Comparison of ENCODE assay signal across 19 cellular contexts in the genomic region with DNA sequence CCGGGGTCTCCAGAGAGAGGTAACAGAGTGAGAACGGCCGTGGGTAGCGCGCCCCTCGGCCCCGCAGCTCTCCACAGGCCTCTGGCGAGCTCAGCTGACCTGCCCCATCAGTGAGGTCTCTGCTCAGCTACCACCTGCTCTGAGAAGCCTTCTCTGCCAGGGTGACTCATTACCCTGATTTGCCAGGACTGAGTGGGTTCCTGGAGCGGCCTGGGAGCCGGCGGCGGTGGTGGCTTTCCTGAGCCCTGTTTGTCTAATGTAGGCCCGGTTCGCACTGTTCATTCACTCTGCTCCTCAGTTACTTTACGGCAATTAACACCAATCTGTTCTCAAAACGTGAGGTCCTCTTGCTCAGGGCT.
DNase-seq lines count a peak whose midpoint lies in the region; ATAC-seq and TF ChIP-seq lines count a peak whose summit lies in the region.
"Had no signal": no experiment of that assay in that cellular context is flagged by ENCODE, and none has a peak within 500 bp of the region (broad histone marks: within the 10 kb centered on the region; RNA-seq: fewer than 3 reads in every experiment).

No MANE protein-coding gene starts in this region.

- H3K9ac ChIP-seq in MM.1S (ENCODE audit: low read length), result no peak overlapping the region
- H3K9ac ChIP-seq: BLaER1 treated with 17β-estradiol and CSF1 and Interleukin-3, amounts not matched to agents 10 nM and 100 nM; parathyroid adenoma had no signal

- ATAC-seq in CD4-positive, alpha-beta T cell (ENCODE audit: poor library complexity), result no peak
- ATAC-seq in GM21723 (IDR thresholded peaks at IDR 0.05; ENCODE audit: unreplicated experiment), result no peak
- ATAC-seq: activated naive CD4-positive, alpha-beta T cell treated with anti-CD3 and anti-CD28 coated beads, Interleukin-2, amount 50 U/mL, for 72 hours had no signal

- no peaks in the 10 kb centered on the region for H3K4me1 ChIP-seq in MM.1S (ENCODE audit: low read length)
- H3K4me1 ChIP-seq: parathyroid adenoma, SJSA1 had no signal

- no peaks in the 10 kb centered on the region for H4K20me1 ChIP-seq in MM.1S (ENCODE audit: insufficient read depth, low read length)

- no peaks in the 10 kb centered on the region for H3K9me2 ChIP-seq in MM.1S (replicated peaks; ENCODE audit: insufficient read depth, low read length)

- DNase-seq in AG04449 (ENCODE audit: low read depth, low spot score) (no peak), kidney epithelial cell (ENCODE audit: low read depth) (no peak), MM.1S (no peak), SHP77 (lab: John Stamatoyannopoulos, UW) (no peak)
- no peak for DNase-seq in CD4-positive, alpha-beta T cell
- no peak for DNase-seq in activated naive CD8-positive, alpha-beta T cell treated with anti-CD3 and anti-CD28 coated beads for 36 hours
- DNase-seq: activated CD4-positive, alpha-beta T cell treated with anti-CD3 and anti-CD28 coated beads for 48 hours; activated T-cell treated with anti-CD3 and anti-CD28 coated beads, Interleukin-2, amount 50 U/mL, for 1 hour; DMS 273 treated with DMSO at 0.1 percent for 48 hours; mammary epithelial cell; NCI-H1092; NCI-H2107; NCI-H524; substantia nigra had no signal

- H3K4me3 ChIP-seq in AG04449 (ENCODE audit: low read depth, low read length) (peak overlapping the region; percentile 25; the same call in 1 of the 2 replicates), kidney epithelial cell (ENCODE audit: low read depth, low read length) (peak overlapping the region; percentile 31), MM.1S (ENCODE audit: low read length) (no peak overlapping the region)
- H3K4me3 ChIP-seq: BLaER1 treated with 17β-estradiol and CSF1 and Interleukin-3, amounts not matched to agents 10 nM and 100 nM; SJSA1 had no signal

- no peak overlapping the region for H3K27ac ChIP-seq in CD4-positive, alpha-beta T cell (ENCODE audit: low read depth, low read length)
- H3K27ac ChIP-seq in MM.1S (ENCODE audit: low read length), result no peak overlapping the region
- H3K27ac ChIP-seq: BLaER1 treated with 17β-estradiol and CSF1 and Interleukin-3, amounts not matched to agents 10 nM and 100 nM; parathyroid adenoma; SJSA1 had no signal

- H3K79me2 ChIP-seq in MM.1S (ENCODE audit: low read length), result no peaks in the 10 kb centered on the region
- H3K79me2 ChIP-seq: parathyroid adenoma had no signal

- H3K27me3 ChIP-seq in CD4-positive, alpha-beta T cell (ENCODE audit: control insufficient read depth, insufficient read depth, low read length), result no peaks in the 10 kb centered on the region
- H3K27me3 ChIP-seq in kidney epithelial cell (ENCODE audit: control insufficient read depth, insufficient read depth, low read length) (no peaks in the 10 kb centered on the region), MM.1S (replicated peaks; ENCODE audit: insufficient read depth, low read length) (no peaks in the 10 kb centered on the region)
- H3K27me3 ChIP-seq: BLaER1 treated with 17β-estradiol and CSF1 and Interleukin-3, amounts not matched to agents 10 nM and 100 nM; SJSA1 had no signal

- H3K27me3 Mint-ChIP-seq in CD4-positive, alpha-beta T cell, result peaks cover 26% of the 10 kb centered on the region
- peaks cover 4% of the 10 kb centered on the region for H3K27me3 Mint-ChIP-seq in activated naive CD8-positive, alpha-beta T cell treated with anti-CD3 and anti-CD28 coated beads for 36 hours

- H3K4me2 ChIP-seq in MM.1S (ENCODE audit: low read depth, low read length), result no peak overlapping the region
- H3K4me2 ChIP-seq: BLaER1 treated with 17β-estradiol and CSF1 and Interleukin-3, amounts not matched to agents 10 nM and 100 nM had no signal

- H3K9me3 ChIP-seq in CD4-positive, alpha-beta T cell (ENCODE audit: control insufficient read depth, low read length), result no peaks in the 10 kb centered on the region
- H3K9me3 ChIP-seq in MM.1S (replicated peaks; ENCODE audit: insufficient read depth, low read length), result no peaks in the 10 kb centered on the region
- H3K9me3 ChIP-seq: SJSA1 had no signal

- H3K27ac Mint-ChIP-seq in CD4-positive, alpha-beta T cell, result no peak overlapping the region
- H3K27ac Mint-ChIP-seq in activated naive CD8-positive, alpha-beta T cell treated with anti-CD3 and anti-CD28 coated beads for 36 hours, result no peak overlapping the region
- H3K27ac Mint-ChIP-seq: activated naive CD4-positive, alpha-beta T cell treated with anti-CD3 and anti-CD28 coated beads, Interleukin-2, amount 50 U/mL, for 72 hours had no signal

- H3K4me3 Mint-ChIP-seq in CD4-positive, alpha-beta T cell, result peak overlapping the region; percentile 18
- H3K4me3 Mint-ChIP-seq in activated naive CD8-positive, alpha-beta T cell treated with anti-CD3 and anti-CD28 coated beads for 36 hours, result peak overlapping the region; percentile 3

- H3K9me3 Mint-ChIP-seq in CD4-positive, alpha-beta T cell, result peaks cover 6% of the 10 kb centered on the region
- peaks cover 2% of the 10 kb centered on the region for H3K9me3 Mint-ChIP-seq in activated naive CD8-positive, alpha-beta T cell treated with anti-CD3 and anti-CD28 coated beads for 36 hours

- H3K4me1 Mint-ChIP-seq in CD4-positive, alpha-beta T cell (ENCODE audit: low read depth), result no peaks in the 10 kb centered on the region
- H3K4me1 Mint-ChIP-seq in activated naive CD8-positive, alpha-beta T cell treated with anti-CD3 and anti-CD28 coated beads for 36 hours, result no peaks in the 10 kb centered on the region

- H3K36me3 ChIP-seq in kidney epithelial cell (ENCODE audit: control insufficient read depth, insufficient read depth, low read length) (no peaks in the 10 kb centered on the region), MM.1S (replicated peaks; ENCODE audit: insufficient read depth, low read length) (no peaks in the 10 kb centered on the region)
- H3K36me3 ChIP-seq: SJSA1 had no signal

- peaks cover 5% of the 10 kb centered on the region for H3K36me3 Mint-ChIP-seq in CD4-positive, alpha-beta T cell (ENCODE audit: low read depth)
- no peaks in the 10 kb centered on the region for H3K36me3 Mint-ChIP-seq in activated naive CD8-positive, alpha-beta T cell treated with anti-CD3 and anti-CD28 coated beads for 36 hours

- TF ChIP-seq CTCF in AG04449 (IDR thresholded peaks at IDR 0.05; ENCODE audit: insufficient read depth, low read length, missing control alignments) (no peak), kidney epithelial cell (IDR thresholded peaks at IDR 0.05; ENCODE audit: insufficient read depth, low read length, poor library complexity, severe bottlenecking) (no peak), MM.1S (IDR thresholded peaks at IDR 0.05; ENCODE audit: low read length) (no peak)
- TF ChIP-seq CTCF in CD4-positive, alpha-beta T cell (IDR thresholded peaks at IDR 0.05), result no peak

- intact Hi-C loops in CD4-positive, alpha-beta T cell (cut with DNase I, micrococcal nuclease), result no loop called here

- no peaks in the 10 kb centered on the region for H3F3A ChIP-seq in MM.1S (ENCODE audit: insufficient read depth, low read length)

- no peak overlapping the region for H2AFZ ChIP-seq in MM.1S (ENCODE audit: low read length)
- H2AFZ ChIP-seq: parathyroid adenoma had no signal

- POLR2A ChIA-PET in AG04449 (lab: Yijun Ruan, JAX), result no interaction called here
- POLR2A ChIA-PET in CD4-positive, alpha-beta T cell (lab: Charles Lee), result no interaction called here

- CTCF ChIA-PET in AG04449 (lab: Yijun Ruan, JAX), result no interaction called here
- CTCF ChIA-PET in CD4-positive, alpha-beta T cell (lab: Charles Lee), result no interaction called here
